8 cellular contexts compared by ENCODE assay signal in the genomic region with DNA sequence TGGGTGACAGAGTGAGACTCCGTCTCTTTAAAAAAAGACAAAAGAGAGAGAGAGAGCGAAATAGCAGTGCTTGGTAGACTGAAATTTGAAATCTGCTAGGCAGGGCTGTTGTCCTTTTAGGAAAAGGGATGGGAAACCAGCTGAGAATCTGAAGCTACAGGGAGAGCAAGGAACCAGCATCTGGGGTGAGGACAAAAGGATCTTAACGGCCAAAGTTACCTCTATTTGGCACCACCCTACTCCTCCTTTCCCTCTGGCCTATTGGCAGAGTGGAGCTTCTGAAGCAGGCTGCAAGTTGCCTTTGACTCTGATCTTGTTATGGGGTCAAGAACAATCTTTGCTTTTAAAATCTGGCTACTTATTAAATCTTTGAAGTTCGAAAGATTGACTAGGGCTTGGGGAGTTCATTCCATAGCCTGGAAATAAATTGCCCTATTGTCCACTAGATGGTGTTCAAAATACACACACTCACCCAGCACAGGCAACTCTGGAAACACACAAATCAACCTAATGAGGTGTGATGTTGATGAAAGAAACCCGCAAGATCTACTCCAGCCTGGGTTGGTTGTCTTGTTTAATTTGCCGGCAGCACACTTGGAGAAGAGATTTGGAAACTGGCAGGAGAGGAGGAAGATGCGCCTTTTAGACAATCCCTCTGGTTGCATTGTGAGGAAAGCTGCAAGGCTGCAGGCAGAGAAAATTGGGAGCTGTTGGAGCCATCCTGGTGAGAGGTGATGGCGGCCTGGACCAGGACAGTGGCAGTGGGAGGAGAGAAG. TPM values are rescaled to one million over a fixed set of nuclear protein-coding genes. Genes with fewer than 3 reads are reported as not detected.
DNase-seq lines count a peak whose midpoint lies in the region; ATAC-seq and TF ChIP-seq lines count a peak whose summit lies in the region.

No MANE protein-coding gene starts in this region.

- intact Hi-C loops in left lung (cut with DNase I) = loop anchor here in 1 of 2 donors (10.0 kb wide), 1 partner anchor 180 kb away; no protein-coding TSS in a partner anchor

- ATAC-seq in HG02798 (IDR thresholded peaks at IDR 0.05; ENCODE audit: poor library complexity, unreplicated experiment) = peak; percentile 43
- peak; percentile 88 for ATAC-seq in left lung
- no peak for ATAC-seq in HG03378 (IDR thresholded peaks at IDR 0.05; ENCODE audit: unreplicated experiment)
- ATAC-seq in HG03460 (IDR thresholded peaks at IDR 0.05; ENCODE audit: unreplicated experiment) = no peak

- peaks cover 0 to 3% of the 10 kb centered on the region in 2 donors for H3K4me1 ChIP-seq in left lung

- H3K9me3 ChIP-seq in left lung = no peaks in the 10 kb centered on the region

- in situ Hi-C loops in T47D (cut with HindIII; ENCODE audit: low pct_unique_long_range_greater_than_20kb, low sequenced_read_pairs) = no loop called here

- H3K36me3 ChIP-seq in left lung = no peaks in the 10 kb centered on the region

- no peak overlapping the region for H3K27ac ChIP-seq in left lung

- no peak overlapping the region for H3K4me3 ChIP-seq in left lung

- H3K27me3 ChIP-seq in left lung = no peaks in the 10 kb centered on the region

- peak in 1 of 2 donors; percentile 42 for TF ChIP-seq CTCF in left lung (IDR thresholded peaks at IDR 0.05)

- DNase-seq in EH (ENCODE audit: low read depth) (peak; percentile 37), NCI-H774 (lab: John Stamatoyannopoulos, UW) (peak; percentile 71), T47D (ENCODE audit: low read depth in 1 of 2, low spot score in 1 of 2) (peak; percentile 72 to 86), left lung (no peak)
- no peak for DNase-seq in central memory CD4-positive, alpha-beta T cell

RNA-seq across cellular contexts. Expression of gene PARP1, which starts 16.5 kb away (rescaled TPM):
- 10 to 100 TPM; 78.7 to 97.3 TPM for total RNA-seq in left lung

Comparison
In these comparisons a context has a peak if more than half of its experiments do, and no peak if none do; other contexts are left out.
1. DNase-seq: peak in EH (single experiment), NCI-H774 (single experiment) and T47D (2 of 2); none in left lung (0 of 2) and central memory CD4-positive, alpha-beta T cell (single experiment).
2. ATAC-seq: peak in HG02798 (single experiment) and left lung (single experiment); none in HG03378 (single experiment) and HG03460 (single experiment).